Comparison of ENCODE assay signal across 17 cellular contexts in the genomic region with DNA sequence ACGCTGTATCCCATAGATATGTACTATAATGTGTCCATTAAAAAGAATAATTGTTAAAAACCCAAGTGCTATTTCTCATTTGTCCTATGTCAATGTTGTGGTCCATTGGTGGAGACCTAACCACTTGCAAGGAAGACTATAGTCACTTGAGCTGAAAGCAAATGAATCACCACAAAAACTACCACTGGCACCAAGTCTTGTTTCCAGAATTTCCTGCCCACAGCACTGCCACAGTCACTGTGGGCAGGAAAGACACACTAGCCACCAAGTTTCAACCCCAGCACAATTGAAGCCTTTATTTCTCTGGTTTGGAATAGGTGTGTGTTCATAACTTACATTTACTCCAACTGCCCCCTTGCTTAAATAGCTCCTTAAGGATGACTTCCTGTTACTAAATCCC. TPM values are rescaled to one million over a fixed set of nuclear protein-coding genes. Genes with fewer than 3 reads are reported as not detected.
A peak's percentile ranks its signal among the peaks of the same experiment; 100 is the strongest.
DNase-seq lines count a peak whose midpoint lies in the region; ATAC-seq, FAIRE-seq and TF ChIP-seq lines count a peak whose summit lies in the region.
"Had no signal": no experiment of that assay in that cellular context is flagged by ENCODE, and none has a peak within 500 bp of the region (broad histone marks: within the 10 kb centered on the region; RNA-seq: fewer than 3 reads in every experiment).

No MANE protein-coding gene starts in this region.

- intact Hi-C loops in activated CD4-positive, alpha-beta T cell treated with anti-CD3 and anti-CD28 coated beads for 36 hours (cut with DNase I, micrococcal nuclease), result no loop called here
- intact Hi-C loops in gastrocnemius medialis (cut with DNase I; ENCODE audit: low total_unique reads) (no loop called here), kidney (cut with DNase I) (no loop called here)

- TF ChIP-seq POLR2A in H1 (IDR thresholded peaks at IDR 0.05; ENCODE audit: control extremely low read depth in 1 of 2, low read depth in 2 of 2, low read length in 2 of 2), result no peak
- TF ChIP-seq POLR2A in gastrocnemius medialis (IDR thresholded peaks at IDR 0.05), result no peak

- TF ChIP-seq EP300 in H1 (IDR thresholded peaks at IDR 0.05; ENCODE audit: borderline replicate concordance in 1 of 2, low read depth in 2 of 2, low read length in 2 of 2), result no peak

- H3K9me3 Mint-ChIP-seq in activated CD4-positive, alpha-beta T cell treated with anti-CD3 and anti-CD28 coated beads for 36 hours (ENCODE audit: low read depth), result no peaks in the 10 kb centered on the region
- peaks cover 9% of the 10 kb centered on the region for H3K9me3 Mint-ChIP-seq in HFFc6

- H2BK5ac ChIP-seq in H1 (ENCODE audit: low read depth, low read length), result no peak overlapping the region

- 93% methylated on average over 1 of the region's 1 CpG; no CpG with 5 or more reads in 1 of the 2 experiments for WGBS in H1 (ENCODE audit: extremely low coverage in 1 of 2, insufficient coverage in 1 of 2, insufficient read length in 1 of 2, insufficient replicate concordance in 2 of 2, low coverage in 1 of 2, low lambda C conversion rate in 2 of 2, missing lambda C conversion rate in 1 of 2), 2 experiments

- in situ Hi-C loops in gastrocnemius medialis (cut with MboI; ENCODE audit: low sequenced_read_pairs in 4 of 4), result loop anchor here in 3 of 4 donors (25.0 kb wide), 1 partner anchor 165 kb away; no protein-coding TSS in a partner anchor

- no peak overlapping the region for H2AFZ ChIP-seq in H1 (ENCODE audit: low read length)

- TF ChIP-seq RAD21 in H1 (IDR thresholded peaks at IDR 0.05 in 1 of 2, conservative IDR thresholded peaks at IDR 0.05 in 1 of 2; ENCODE audit: low read depth in 2 of 2, low read length in 2 of 2), result no peak

- no peaks in the 10 kb centered on the region for H3K23me2 ChIP-seq in H1 (ENCODE audit: low read depth, low read length)

- H3K79me1 ChIP-seq in H1 (ENCODE audit: low read depth, low read length), result peaks cover 14% of the 10 kb centered on the region

- H3K4me1 ChIP-seq in H1 (replicated peaks in 1 of 4; ENCODE audit: control insufficient read depth in 3 of 4, insufficient read depth in 4 of 4, low read length in 3 of 4), result no peaks in the 10 kb centered on the region
- peaks cover 49% of the 10 kb centered on the region in 2 donors for H3K4me1 ChIP-seq in gastrocnemius medialis
- H3K4me1 ChIP-seq in kidney (ENCODE audit: control insufficient read depth in 1 of 2, insufficient read depth in 1 of 2, low read depth in 1 of 2, low read length in 2 of 2), result peaks cover 27% of the 10 kb centered on the region in 2 donors
- H3K4me1 ChIP-seq: HAP-1 had no signal

- peaks cover 4% of the 10 kb centered on the region for H3K27me3 Mint-ChIP-seq in activated CD4-positive, alpha-beta T cell treated with anti-CD3 and anti-CD28 coated beads for 36 hours
- H3K27me3 Mint-ChIP-seq in HFFc6 (ENCODE audit: insufficient read depth), result peaks cover 3% of the 10 kb centered on the region; the same call in 1 of the 2 replicates

- no peak overlapping the region for H2BK20ac ChIP-seq in H1 (ENCODE audit: low read length)

- H2AK5ac ChIP-seq in H1 (ENCODE audit: low read depth, low read length), result no peak overlapping the region

- POLR2A ChIA-PET in activated CD4-positive, alpha-beta T cell treated with anti-CD3 and anti-CD28 coated beads for 36 hours (lab: Charles Lee), result no interaction called here
- POLR2A ChIA-PET in H1 (lab: Charles Lee; ENCODE audit: partially characterized antibody), result interaction anchor here (2.5 kb wide), 1 partner anchor 17 kb away, joined by 5 read pairs; no protein-coding TSS in a partner anchor

- H3K79me2 ChIP-seq in H1 (ENCODE audit: control insufficient read depth in 1 of 2, insufficient read depth in 2 of 2, low read length in 2 of 2), result peaks cover 0 to 38% of the 10 kb centered on the region in 2 experiments; a peak in 2 of 4 replicates

- no peak overlapping the region for H3K27ac Mint-ChIP-seq in activated CD4-positive, alpha-beta T cell treated with anti-CD3 and anti-CD28 coated beads for 36 hours
- peak overlapping the region; percentile 67 for H3K27ac Mint-ChIP-seq in HFFc6
- H3K27ac Mint-ChIP-seq: IgD-negative memory B cell had no signal

- DNase-seq in activated CD4-positive, alpha-beta T cell treated with anti-CD3 and anti-CD28 coated beads for 36 hours, result peak; percentile 17
- no peak for DNase-seq in activated CD4-positive, alpha-beta T cell treated with anti-CD3 and anti-CD28 coated beads for 1 hour
- DNase-seq in HFFc6, result no peak
- DNase-seq in H1 (ENCODE audit: low read depth in 1 of 2, low spot score in 2 of 2), result no peak
- DNase-seq in gastrocnemius medialis, result no peak
- no peak for DNase-seq in kidney
- DNase-seq in Kasumi-1 (lab: John Stamatoyannopoulos, UW), result no peak
- DNase-seq in effector CD8-positive, alpha-beta T cell (lab: John Stamatoyannopoulos, UW), result no peak
- DNase-seq: NCI-H1436; NCI-H345; NCI-H526 treated with DMSO at 0.1 percent for 48 hours; NK-92 treated with Interleukin-12 subunit alpha and Interleukin-12 subunit beta, amount 100 ng/mL, for 24 hours; OCI-M1 had no signal

- H3K4me1 Mint-ChIP-seq in activated CD4-positive, alpha-beta T cell treated with anti-CD3 and anti-CD28 coated beads for 36 hours, result peaks cover 14% of the 10 kb centered on the region
- peaks cover 67% of the 10 kb centered on the region for H3K4me1 Mint-ChIP-seq in HFFc6 (ENCODE audit: low read depth)
- H3K4me1 Mint-ChIP-seq: IgD-negative memory B cell had no signal

- H3K4me2 ChIP-seq in H1 (ENCODE audit: insufficient read depth in 1 of 2, low read depth in 2 of 2, low read length in 2 of 2), result no peak overlapping the region

- peak; percentile 51 for ATAC-seq in activated CD4-positive, alpha-beta T cell treated with anti-CD3 and anti-CD28 coated beads for 36 hours
- no peak for ATAC-seq in gastrocnemius medialis

- H3K27ac ChIP-seq in H1 (ENCODE audit: low read depth, low read length) (no peak overlapping the region), gastrocnemius medialis (peak overlapping the region in 3 of 4 donors; percentile 43 to 59 (median 58)), kidney (ENCODE audit: low read depth in 2 of 2, low read length in 2 of 2) (no peak overlapping the region)
- H3K27ac ChIP-seq: 22Rv1, SJSA1 had no signal

- H3K27me3 ChIP-seq in H1 (replicated peaks in 1 of 4; ENCODE audit: control insufficient read depth in 3 of 4, extremely low read depth in 1 of 4, insufficient read depth in 3 of 4, low read length in 3 of 4) (no peaks in the 10 kb centered on the region; a peak in 1 of 7 replicates), gastrocnemius medialis (no peaks in the 10 kb centered on the region)
- H3K27me3 ChIP-seq: SJSA1 had no signal

- no peak overlapping the region for H2BK15ac ChIP-seq in H1 (ENCODE audit: low read length)

- peaks cover 5 to 20% of the 10 kb centered on the region in 2 experiments for H4K20me1 ChIP-seq in H1 (replicated peaks in 1 of 2; ENCODE audit: control insufficient read depth in 1 of 2, insufficient read depth in 2 of 2, low read length in 2 of 2)

- TF ChIP-seq CTCF in HFFc6 (IDR thresholded peaks at IDR 0.05) (no peak), H1 (IDR thresholded peaks at IDR 0.05; ENCODE audit: control extremely low read depth in 1 of 3, insufficient read depth in 1 of 3, low read depth in 1 of 3, low read length in 3 of 3) (no peak), gastrocnemius medialis (IDR thresholded peaks at IDR 0.05 in 4 of 5, conservative IDR thresholded peaks at IDR 0.05 in 1 of 5) (no peak), kidney (IDR thresholded peaks at IDR 0.05; ENCODE audit: borderline replicate concordance, extremely low read depth, insufficient read depth) (no peak)

- no peak overlapping the region for H3K23ac ChIP-seq in H1 (ENCODE audit: insufficient read length)

- H3K9ac ChIP-seq in H1 (replicated peaks in 1 of 4; ENCODE audit: extremely low read depth in 1 of 4, low read depth in 3 of 4, low read length in 3 of 4) (no peak overlapping the region), kidney (ENCODE audit: low read length in 2 of 2) (no peak overlapping the region)

- CTCF ChIA-PET in activated CD4-positive, alpha-beta T cell treated with anti-CD3 and anti-CD28 coated beads for 36 hours (lab: Charles Lee), result no interaction called here
- CTCF ChIA-PET in H1 (lab: Charles Lee; ENCODE audit: partially characterized antibody), result interaction anchor here (1.2 to 1.4 kb wide), 2 partner anchors 112 to 166 kb away, joined by 3 read pairs; no protein-coding TSS in a partner anchor

- no peak overlapping the region for H2BK120ac ChIP-seq in H1 (replicated peaks; ENCODE audit: low read depth, low read length)

- peak overlapping the region; percentile 57; the same call in 1 of the 2 replicates for H4K8ac ChIP-seq in H1 (ENCODE audit: extremely low read depth, insufficient read depth, low read length)

- H3K4me3 Mint-ChIP-seq in activated CD4-positive, alpha-beta T cell treated with anti-CD3 and anti-CD28 coated beads for 36 hours, result no peak overlapping the region
- H3K4me3 Mint-ChIP-seq in HFFc6, result no peak overlapping the region
- H3K4me3 Mint-ChIP-seq: IgD-negative memory B cell had no signal

- FAIRE-seq in H1 (lab: Jason Lieb, UNC), result no peak
- FAIRE-seq in kidney (lab: Jason Lieb, UNC), result no peak

- no peaks in the 10 kb centered on the region for H3K36me3 Mint-ChIP-seq in activated CD4-positive, alpha-beta T cell treated with anti-CD3 and anti-CD28 coated beads for 36 hours (ENCODE audit: low read depth)
- peaks cover 16% of the 10 kb centered on the region for H3K36me3 Mint-ChIP-seq in HFFc6 (ENCODE audit: low read depth)
- H3K36me3 Mint-ChIP-seq: IgD-negative memory B cell had no signal

- no peaks in the 10 kb centered on the region for H3K36me3 ChIP-seq in H1 (ENCODE audit: control insufficient read depth in 2 of 4, insufficient read depth in 4 of 4, low read length in 3 of 4)
- H3K36me3 ChIP-seq in gastrocnemius medialis, result no peaks in the 10 kb centered on the region
- H3K36me3 ChIP-seq in kidney (ENCODE audit: control insufficient read depth in 1 of 2, insufficient read depth in 2 of 2, low read length in 2 of 2), result no peaks in the 10 kb centered on the region
- H3K36me3 ChIP-seq: HAP-1, SJSA1 had no signal

- H3K56ac ChIP-seq in H1 (replicated peaks; ENCODE audit: insufficient read length, low read depth, low read length), result no peak overlapping the region

- no peak overlapping the region for H2BK12ac ChIP-seq in H1 (ENCODE audit: low read depth, low read length)

- H4K91ac ChIP-seq in H1 (replicated peaks; ENCODE audit: insufficient read length, low read length), result no peak overlapping the region

- no peak overlapping the region for H3K18ac ChIP-seq in H1 (ENCODE audit: extremely low read depth, low read length)

- no peak overlapping the region for H3K4me3 ChIP-seq in H1 (ENCODE audit: extremely low read depth in 1 of 4, insufficient read depth in 2 of 4, low read depth in 3 of 4, low read length in 4 of 4)
- H3K4me3 ChIP-seq in gastrocnemius medialis, result no peak overlapping the region
- H3K4me3 ChIP-seq in kidney (ENCODE audit: low read length in 2 of 2), result no peak overlapping the region
- H3K4me3 ChIP-seq: HAP-1, SJSA1 had no signal

- no peak overlapping the region for H4K5ac ChIP-seq in H1 (ENCODE audit: insufficient read length, low read depth, low read length)

- H3K14ac ChIP-seq in H1 (ENCODE audit: insufficient read length), result no peak overlapping the region

- no peaks in the 10 kb centered on the region for H3K9me3 ChIP-seq in H1 (ENCODE audit: insufficient read depth in 2 of 2, low read depth in 1 of 2, low read length in 1 of 2)
- no peaks in the 10 kb centered on the region for H3K9me3 ChIP-seq in gastrocnemius medialis
- no peaks in the 10 kb centered on the region for H3K9me3 ChIP-seq in kidney (ENCODE audit: control insufficient read depth in 1 of 2, low read length in 2 of 2)
- H3K9me3 ChIP-seq: HAP-1 had no signal

- H3K4ac ChIP-seq in H1 (replicated peaks; ENCODE audit: insufficient read length, low read depth, low read length), result no peak overlapping the region

RNA-seq across cellular contexts. Expression of a gene that starts 12.4 kb away (rescaled TPM):
- total RNA-seq in activated CD4-positive, alpha-beta T cell treated with anti-CD3 and anti-CD28 coated beads for 36 hours, result under 1 TPM; 0.76 to 0.94 TPM
- 10 to 100 TPM; 23.2 to 28.9 (median 26.3) TPM for total RNA-seq in HFFc6 (2021; fragmentation: NEBNext Ultra II Directional; extraction: Animal tissue kit (Norgen Biotek cat#: 25700))
- 8.8 and 9.3 TPM in 2 replicates for total RNA-seq in H1 (2021; fragmentation: NEBNext Ultra II Directional; extraction: Animal tissue kit (Norgen Biotek cat#: 25700))
- polyA plus RNA-seq in H1 (2011; rRNA removed) (3.8 and 6.1 TPM in 2 replicates), kidney (ENCODE audit: insufficient read depth, low read depth, low replicate concordance) (6.2 TPM)
- 3.8 TPM for polyA plus RNA-seq in H1 (2011; cell fraction: cytosol; rRNA removed)
- polyA plus RNA-seq in H1 (2011; cell fraction: nucleus; rRNA removed), result 13.3 TPM
- polyA plus RNA-seq in H1 (2012, experiment 1 of 2), result 5.4 to 6.5 TPM (median 6.2 TPM) in 4 replicates
- 1.4 TPM for polyA plus RNA-seq in H1 (2012, experiment 2 of 2)
- polyA plus RNA-seq in H1 (2013, experiment 1 of 2), result 3.3 TPM
- 3.0 TPM for polyA plus RNA-seq in H1 (2013, experiment 2 of 2)
- polyA minus RNA-seq in H1 (2011; rRNA and poly(A)+ RNA removed), result 8.7 and 9.7 TPM in 2 replicates
- 6.4 TPM for polyA minus RNA-seq in H1 (2011; cell fraction: cytosol; rRNA and poly(A)+ RNA removed)
- 11.3 TPM for polyA minus RNA-seq in H1 (2011; cell fraction: nucleus; rRNA and poly(A)+ RNA removed)
- total RNA-seq in gastrocnemius medialis (10 to 100 TPM; 19.1 to 60.0 (median 30.2) TPM), kidney (22.6 TPM)

Comparison
In these comparisons a context has a peak if more than half of its experiments do, and no peak if none do; other contexts are left out.
1. H3K27ac ChIP-seq: peak in gastrocnemius medialis (3 of 4); none in H1 (single experiment) and kidney (0 of 2).